In the genomic region with DNA sequence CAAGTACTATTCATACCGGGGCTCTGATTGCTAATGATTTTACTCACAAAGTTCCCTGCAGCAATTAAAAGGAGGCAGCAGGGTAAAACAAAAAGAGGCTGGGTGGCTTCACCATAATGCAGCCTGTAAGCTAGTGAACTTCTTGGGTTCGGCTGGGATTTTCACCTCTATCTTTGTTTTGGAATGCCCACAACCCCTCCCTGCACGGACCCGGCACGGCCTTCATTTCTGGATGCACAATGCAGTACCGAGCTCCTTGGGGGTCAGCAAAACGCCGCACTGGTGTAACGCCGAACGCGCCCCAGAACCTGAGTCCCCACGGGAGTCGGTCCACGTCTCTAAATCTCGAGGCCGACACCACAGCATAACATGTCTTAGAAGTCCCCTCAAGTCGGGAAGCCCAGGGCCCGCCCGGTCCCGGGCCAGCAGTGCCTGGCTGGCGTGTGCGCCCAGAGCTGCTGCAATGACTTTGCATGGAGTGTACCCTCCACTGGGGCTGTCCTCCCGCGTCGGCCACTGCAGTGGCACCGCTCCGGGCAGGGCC, we compare ENCODE assay signal across 2 cellular contexts.
A peak's percentile ranks its signal among the peaks of the same experiment; 100 is the strongest.
TF ChIP-seq lines count a peak whose summit lies in the region.

No MANE protein-coding gene starts in this region.

TF ChIP-seq in GM12878, 131 proteins besides CTCF, POLR2A, EP300 and RAD21:
- TF ChIP-seq JUNB (IDR thresholded peaks at IDR 0.05): peak; percentile 49; the same call in 1 of the 2 replicates
- TF ChIP-seq TCF12 (IDR thresholded peaks at IDR 0.05; ENCODE audit: low read depth, low read length): 0 out of 2 replicates have a peak, but pooled peaks have one; percentile 24
- no peak for TF ChIP-seq NBN (IDR thresholded peaks at IDR 0.05)
TF ChIP-seq in GM12878: peak in this region for 2.

TF ChIP-seq in liver, 16 proteins besides CTCF, POLR2A, EP300 and RAD21:
- TF ChIP-seq FOXA1 (IDR thresholded peaks at IDR 0.05): no peak
